In the genomic region with DNA sequence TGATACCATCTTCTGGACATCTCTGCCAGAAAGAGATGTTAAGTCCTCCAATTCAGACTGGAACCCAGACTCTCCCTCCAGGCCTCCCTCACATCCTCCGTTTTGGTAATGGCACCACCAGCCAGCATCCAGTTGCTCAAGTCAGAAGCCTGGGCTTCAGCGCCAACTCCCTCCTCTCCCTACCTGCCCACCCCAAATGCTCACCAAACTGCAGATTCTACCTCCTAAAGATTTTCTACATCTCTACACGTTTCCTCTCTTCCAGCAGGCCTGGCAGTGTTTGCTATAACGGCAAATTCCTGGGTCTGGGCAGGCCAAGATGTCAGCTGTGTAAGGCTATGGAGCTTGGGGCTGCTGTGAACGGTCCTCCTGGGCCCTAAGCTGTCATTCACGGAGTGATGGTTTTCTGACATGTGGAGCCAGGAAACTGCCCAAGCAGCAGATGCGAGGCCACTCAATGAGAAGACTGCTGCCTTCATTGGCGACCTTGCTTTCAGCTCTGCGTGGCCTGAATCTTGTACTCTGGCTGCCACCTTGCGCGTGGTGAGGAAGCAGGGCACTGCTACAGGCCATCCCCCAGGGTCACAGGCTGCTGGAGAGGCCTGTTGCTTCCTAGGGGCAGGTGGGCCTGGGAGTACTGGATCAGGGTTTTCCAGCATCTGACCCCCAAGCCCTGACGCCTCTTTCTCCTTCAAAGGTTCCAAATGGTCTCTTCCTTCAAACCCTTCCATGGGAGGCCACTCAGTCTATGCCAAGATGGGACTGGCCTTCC, we compare ENCODE assay signal across 19 cellular contexts. TPM values are rescaled to one million over a fixed set of nuclear protein-coding genes. Genes with fewer than 3 reads are reported as not detected.
"Had no signal": no experiment of that assay in that cellular context is flagged by ENCODE, and none has a peak within 500 bp of the region (broad histone marks: within the 10 kb centered on the region; RNA-seq: fewer than 3 reads in every experiment).

No MANE protein-coding gene starts in this region.

- H3K36me3 Mint-ChIP-seq: natural killer cell treated with Interleukin-12 subunit alpha and Interleukin-12 subunit beta and Interleukin-15 and Interleukin-18, amount 100 ng/mL, for 72 hours; T-cell had no signal

- H3K27ac Mint-ChIP-seq: activated CD4-positive, alpha-beta T cell treated with anti-CD3 and anti-CD28 coated beads, Interleukin-2, amount 10 ng/mL, durations not matched to agents 24 days and 14 days; activated CD8-positive, alpha-beta T cell treated with anti-CD3 and anti-CD28 coated beads for 36 hours; natural killer cell treated with Interleukin-12 subunit alpha and Interleukin-12 subunit beta and Interleukin-15 and Interleukin-18, amount 100 ng/mL, for 72 hours; progenitor cell of endocrine pancreas; T-cell had no signal

- H3K4me3 ChIP-seq: ascending aorta, coronary artery, esophagus muscularis mucosa, right atrium auricular region, thoracic aorta had no signal

- H3K27me3 ChIP-seq: ascending aorta, right atrium auricular region had no signal

- H3K36me3 ChIP-seq: ascending aorta, esophagus muscularis mucosa, right atrium auricular region, thoracic aorta had no signal

- H3K9me3 ChIP-seq: ascending aorta, esophagus muscularis mucosa, right atrium auricular region, thoracic aorta had no signal

- H3K4me1 Mint-ChIP-seq: activated CD4-positive, alpha-beta T cell treated with anti-CD3 and anti-CD28 coated beads, Interleukin-2, amount 10 ng/mL, durations not matched to agents 24 days and 14 days; central memory CD8-positive, alpha-beta T cell; T-cell had no signal

- H3K4me1 ChIP-seq: right atrium auricular region had no signal

- DNase-seq: activated CD4-positive, alpha-beta T cell treated with anti-CD3 and anti-CD28 coated beads, Interleukin-2, amount 10 ng/mL, durations not matched to agents 24 days and 14 days; activated CD8-positive, alpha-beta T cell treated with anti-CD3 and anti-CD28 coated beads for 36 hours; activated naive CD4-positive, alpha-beta T cell treated with anti-CD3 and anti-CD28 coated beads, Interleukin-2, amount 50 U/mL, for 16 hours; activated T-cell treated with anti-CD3 and anti-CD28 coated beads, Interleukin-2, amount 50 U/mL, for 1 hour; effector CD8-positive, alpha-beta T cell; occipital lobe; stimulated activated CD4-positive, alpha-beta T cell treated with anti-CD3 and anti-CD28 coated beads, Interleukin-15, amount 100 ng/mL, for 24 hours; stimulated activated CD4-positive, alpha-beta T cell treated with anti-CD3 and anti-CD28 coated beads, Interleukin-2, amount 100 ng/mL, for 48 hours; T-cell; T-helper 9 cell had no signal

- H3K4me3 Mint-ChIP-seq: activated CD4-positive, alpha-beta T cell treated with anti-CD3 and anti-CD28 coated beads, Interleukin-2, amount 10 ng/mL, durations not matched to agents 24 days and 14 days; activated CD8-positive, alpha-beta T cell treated with anti-CD3 and anti-CD28 coated beads for 36 hours; central memory CD8-positive, alpha-beta T cell; natural killer cell treated with Interleukin-12 subunit alpha and Interleukin-12 subunit beta and Interleukin-15 and Interleukin-18, amount 100 ng/mL, for 72 hours; T-cell had no signal

- H3K27ac ChIP-seq: ascending aorta, coronary artery, esophagus muscularis mucosa, right atrium auricular region, thoracic aorta had no signal

- H3K27me3 Mint-ChIP-seq: activated CD8-positive, alpha-beta T cell treated with anti-CD3 and anti-CD28 coated beads for 36 hours had no signal

- ATAC-seq: activated CD8-positive, alpha-beta T cell treated with anti-CD3 and anti-CD28 coated beads for 36 hours; natural killer cell treated with Interleukin-12 subunit alpha and Interleukin-12 subunit beta and Interleukin-15 and Interleukin-18, amount 100 ng/mL, for 72 hours; T-cell had no signal

- H3K9me3 Mint-ChIP-seq: activated CD4-positive, alpha-beta T cell treated with anti-CD3 and anti-CD28 coated beads, Interleukin-2, amount 10 ng/mL, durations not matched to agents 24 days and 14 days; activated CD8-positive, alpha-beta T cell treated with anti-CD3 and anti-CD28 coated beads for 36 hours; central memory CD8-positive, alpha-beta T cell; natural killer cell treated with Interleukin-12 subunit alpha and Interleukin-12 subunit beta and Interleukin-15 and Interleukin-18, amount 100 ng/mL, for 72 hours; T-cell had no signal

RNA-seq across cellular contexts. Expression of gene TBX4, which starts 37.7 kb away (rescaled TPM):
- total RNA-seq: activated CD4-positive, alpha-beta T cell treated with anti-CD3 and anti-CD28 coated beads, Interleukin-2, amount 10 ng/mL, durations not matched to agents 24 days and 14 days; activated CD8-positive, alpha-beta T cell treated with anti-CD3 and anti-CD28 coated beads for 36 hours; ascending aorta; endothelial cell of umbilical vein; esophagus muscularis mucosa; natural killer cell treated with Interleukin-12 subunit alpha and Interleukin-12 subunit beta and Interleukin-15 and Interleukin-18, amount 100 ng/mL, for 72 hours; occipital lobe; progenitor cell of endocrine pancreas; right atrium auricular region; T-cell; thoracic aorta had no signal
- polyA plus RNA-seq: endothelial cell of umbilical vein had no signal
